In genomic region chr4:11323771-11324170, GRCh38 we compare ENCODE assay signal across 24 cellular contexts.
"Had no signal": no experiment of that assay in that cellular context is flagged by ENCODE, and none has a peak within 500 bp of the region (broad histone marks: within the 10 kb centered on the region; RNA-seq: fewer than 3 reads in every experiment).

No MANE protein-coding gene starts in this region.

- H3K27ac ChIP-seq: left ventricle myocardium inferior, ovary, right atrium auricular region, right lobe of liver, stomach, testis, thyroid gland, transverse colon, upper lobe of left lung, vagina had no signal

- DNase-seq: hippocampal formation; islet precursor cell; left ventricle myocardium inferior; midbrain; mucosa of descending colon; naive thymus-derived CD4-positive, alpha-beta T cell; ovary; right lobe of liver; stimulated activated CD4-positive, alpha-beta T cell treated with anti-CD3 and anti-CD28 coated beads, Interleukin-1b, Interleukin-23, amount 100 ng/mL, for 48 hours; stimulated activated CD4-positive, alpha-beta T cell treated with anti-CD3 and anti-CD28 coated beads, Interleukin-2, amount 100 ng/mL, for 48 hours; stimulated activated CD4-positive, alpha-beta T cell treated with anti-CD3 and anti-CD28 coated beads, Interleukin-4, amount 100 ng/mL, for 4 hours; stimulated activated naive B cell treated with anti-CD40 and anti-IgM and Interleukin-4, amounts not matched to agents 10 μg/mL and 1 μg/mL and 100 μg/mL, for 72 hours; stimulated activated naive CD8-positive, alpha-beta T cell treated with anti-CD3 and anti-CD28 coated beads, Interleukin-15, Interleukin-2, amounts not matched to agents 100 U/mL and 50 U/mL, for 24 hours; stomach; testis; thyroid gland; transverse colon; upper lobe of left lung had no signal

- H3K27ac Mint-ChIP-seq: naive thymus-derived CD4-positive, alpha-beta T cell; natural killer cell treated with Interleukin-12 subunit alpha and Interleukin-12 subunit beta and Interleukin-15 and Interleukin-18, amount 100 ng/mL, for 72 hours; progenitor cell of endocrine pancreas; stimulated activated naive B cell treated with anti-CD40 and anti-IgM and Interleukin-4, amounts not matched to agents 10 μg/mL and 1 μg/mL and 100 μg/mL, for 72 hours had no signal

- H3K9me3 ChIP-seq: right lobe of liver, testis, thyroid gland, transverse colon, vagina had no signal

- H3K4me3 ChIP-seq: left ventricle myocardium inferior, lung, mucosa of descending colon, ovary, right atrium auricular region, right lobe of liver, smooth muscle cell, stomach, testis, thyroid gland, transverse colon, upper lobe of left lung, vagina had no signal

- H3K27me3 ChIP-seq: ovary, right atrium auricular region, right lobe of liver, stomach, testis, thyroid gland, transverse colon, upper lobe of left lung, vagina had no signal

- H3K4me3 Mint-ChIP-seq: naive thymus-derived CD4-positive, alpha-beta T cell; natural killer cell treated with Interleukin-12 subunit alpha and Interleukin-12 subunit beta and Interleukin-15 and Interleukin-18, amount 100 ng/mL, for 72 hours; stimulated activated naive B cell treated with anti-CD40 and anti-IgM and Interleukin-4, amounts not matched to agents 10 μg/mL and 1 μg/mL and 100 μg/mL, for 72 hours had no signal

- H3K36me3 Mint-ChIP-seq: naive thymus-derived CD4-positive, alpha-beta T cell had no signal

- H3K36me3 ChIP-seq: left ventricle myocardium inferior, ovary, right atrium auricular region, right lobe of liver, stomach, thyroid gland, transverse colon, upper lobe of left lung, vagina had no signal

- H3K27me3 Mint-ChIP-seq: progenitor cell of endocrine pancreas; stimulated activated naive B cell treated with anti-CD40 and anti-IgM and Interleukin-4, amounts not matched to agents 10 μg/mL and 1 μg/mL and 100 μg/mL, for 72 hours had no signal

- H3K4me1 Mint-ChIP-seq: naive thymus-derived CD4-positive, alpha-beta T cell had no signal

- H3K4me1 ChIP-seq: left ventricle myocardium inferior, right atrium auricular region, right lobe of liver, stomach, testis, thyroid gland, transverse colon, upper lobe of left lung, vagina had no signal
